ENCODE assay signal across 12 cellular contexts in the genomic region with DNA sequence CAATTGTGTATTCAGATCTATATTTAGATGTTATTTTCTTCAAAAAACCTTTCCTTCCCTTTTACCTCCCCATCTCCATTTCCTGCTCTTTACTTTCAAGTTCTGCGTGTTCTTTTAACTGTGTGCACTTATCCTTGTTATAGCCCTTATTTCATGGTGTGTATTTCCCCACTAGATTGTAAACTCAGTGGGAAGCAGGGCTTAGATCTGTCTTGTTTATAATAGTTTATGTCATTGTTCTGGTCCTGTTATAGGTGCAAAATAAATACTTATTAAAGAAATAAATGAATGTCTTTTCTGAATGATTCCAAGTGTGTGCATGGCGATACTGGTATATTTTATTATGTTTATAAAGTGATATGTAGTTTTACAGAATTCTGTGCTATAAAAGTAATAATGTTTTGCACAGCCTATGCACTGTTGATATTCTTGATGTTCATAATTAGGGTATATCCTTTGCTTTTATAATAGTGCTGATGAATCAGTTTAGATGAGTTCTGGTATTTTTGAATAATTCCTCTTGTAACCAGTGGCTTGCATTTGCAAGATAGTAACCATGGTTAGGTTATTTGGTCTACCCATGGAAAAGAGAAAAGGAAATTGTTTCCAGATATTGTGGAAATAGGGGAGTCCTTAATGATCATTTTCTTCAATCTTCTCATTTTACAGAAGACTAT. TPM values are rescaled to one million over a fixed set of nuclear protein-coding genes. Genes with fewer than 3 reads are reported as not detected.
DNase-seq lines count a peak whose midpoint lies in the region; ATAC-seq and TF ChIP-seq lines count a peak whose summit lies in the region.
"Had no signal": no experiment of that assay in that cellular context is flagged by ENCODE, and none has a peak within 500 bp of the region (broad histone marks: within the 10 kb centered on the region; RNA-seq: fewer than 3 reads in every experiment).

No MANE protein-coding gene starts in this region.

- no peaks in the 10 kb centered on the region for H3K27me3 Mint-ChIP-seq in activated CD4-positive, alpha-beta T cell treated with anti-CD3 and anti-CD28 coated beads for 36 hours
- H3K27me3 Mint-ChIP-seq in HFFc6 (ENCODE audit: insufficient read depth) (0 out of 2 replicates have a peak, but pooled peaks cover 3% of the 10 kb centered on the region), nephron progenitor cell (ENCODE audit: low read depth, poor library complexity) (peaks cover 4% of the 10 kb centered on the region)

- DNase-seq in activated CD4-positive, alpha-beta T cell treated with anti-CD3 and anti-CD28 coated beads for 36 hours = no peak
- no peak for DNase-seq in activated CD4-positive, alpha-beta T cell treated with anti-CD3 and anti-CD28 coated beads, Interleukin-2, amount 50 U/mL, for 48 hours
- DNase-seq in HFFc6 (no peak), mammary epithelial cell (no peak), nephron progenitor cell (no peak), AG20443 (ENCODE audit: low spot score) (no peak), sciatic nerve (ENCODE audit: low spot score) (no peak), OCI-M1 (lab: John Stamatoyannopoulos, UW) (no peak)
- DNase-seq: activated CD4-positive, CD25-positive, alpha-beta regulatory T cell; activated gamma-delta T cell; left ventricle myocardium superior; substantia nigra had no signal

- WGBS in mammary epithelial cell (ENCODE audit: low coverage, missing lambda C conversion rate) = 100% methylated on average over 2 of the region's 2 CpGs

- H3K4me1 ChIP-seq in mammary epithelial cell (ENCODE audit: insufficient read depth, low read length) = peaks cover 53% of the 10 kb centered on the region

- intact Hi-C loops in activated CD4-positive, alpha-beta T cell treated with anti-CD3 and anti-CD28 coated beads for 36 hours (cut with DNase I, micrococcal nuclease) = loop anchor here in 1 of 2 experiments (1.0 kb wide), 1 partner anchor 12 kb away; a partner anchor contains a TSS
- intact Hi-C loops in mammary epithelial cell (cut with micrococcal nuclease) = loop anchor here (1.0 kb wide), 1 partner anchor 12 kb away; a partner anchor contains a TSS
- intact Hi-C loops in sciatic nerve (cut with DNase I) = no loop called here

- no peaks in the 10 kb centered on the region for H4K20me1 ChIP-seq in mammary epithelial cell (ENCODE audit: insufficient read depth, low read length)

- H3K4me2 ChIP-seq in mammary epithelial cell (ENCODE audit: insufficient read depth, low read depth, low read length) = peak overlapping the region; percentile 67

- CTCF ChIA-PET in activated CD4-positive, alpha-beta T cell treated with anti-CD3 and anti-CD28 coated beads for 36 hours (lab: Charles Lee) = interaction anchor here (0.8 to 1.4 kb wide), 4 partner anchors 10 to 73 kb away, joined by 3 to 8 read pairs (median 4); no protein-coding TSS in a partner anchor
- CTCF ChIA-PET in mammary epithelial cell (lab: Charles Lee; ENCODE audit: low non-redundant PET) = no interaction called here

- no peak overlapping the region for H2AFZ ChIP-seq in mammary epithelial cell (ENCODE audit: low read depth, low read length)

- peaks cover 90% of the 10 kb centered on the region for H3K4me1 Mint-ChIP-seq in activated CD4-positive, alpha-beta T cell treated with anti-CD3 and anti-CD28 coated beads for 36 hours
- H3K4me1 Mint-ChIP-seq in HFFc6 (ENCODE audit: low read depth) (peaks cover 87% of the 10 kb centered on the region), nephron progenitor cell (peaks cover 47% of the 10 kb centered on the region)

- peak overlapping the region in 2 of 3 experiments; percentile 9 to 18 for H3K4me3 ChIP-seq in mammary epithelial cell (replicated peaks in 1 of 3; ENCODE audit: insufficient read depth in 1 of 3, low read depth in 2 of 3, low read length in 3 of 3)

- no TSS peak for BruUV-seq in mammary epithelial cell (replicated peaks; lab: Mats Ljungman, UMichigan)

- TF ChIP-seq CTCF in HFFc6 (IDR thresholded peaks at IDR 0.05) = no peak
- no peak for TF ChIP-seq CTCF in mammary epithelial cell (conservative IDR thresholded peaks at IDR 0.05 in 1 of 2, IDR thresholded peaks at IDR 0.05 in 1 of 2; ENCODE audit: extremely low read depth in 1 of 2, insufficient read depth in 1 of 2, low read depth in 1 of 2, low read length in 2 of 2)
- no peak for TF ChIP-seq CTCF in nephron progenitor cell (IDR thresholded peaks at IDR 0.05)

- H3K9ac ChIP-seq in mammary epithelial cell (ENCODE audit: insufficient read depth, low read length) = peak overlapping the region; percentile 89

- peaks cover 93% of the 10 kb centered on the region for H3K79me2 ChIP-seq in mammary epithelial cell (ENCODE audit: insufficient read depth, low read length)

- POLR2A ChIA-PET in activated CD4-positive, alpha-beta T cell treated with anti-CD3 and anti-CD28 coated beads for 36 hours (lab: Charles Lee) = interaction anchor here (1.3 to 1.6 kb wide), 2 partner anchors 8 kb away, joined by 4 to 6 read pairs; no protein-coding TSS in a partner anchor

- dilution Hi-C loops in mammary epithelial cell (cut with HindIII; ENCODE audit: low sequenced_read_pairs) = loop anchor here (5.0 kb wide), 1 partner anchor 99 kb away; no protein-coding TSS in a partner anchor

- H3K36me3 ChIP-seq in mammary epithelial cell (ENCODE audit: insufficient read depth, low read length) = no peaks in the 10 kb centered on the region

- in situ Hi-C loops in mammary epithelial cell (cut with MboI; ENCODE audit: low sequenced_read_pairs in 2 of 2) = no loop called here

- H3K9me3 Mint-ChIP-seq in activated CD4-positive, alpha-beta T cell treated with anti-CD3 and anti-CD28 coated beads for 36 hours (ENCODE audit: low read depth) = peaks cover 5% of the 10 kb centered on the region
- H3K9me3 Mint-ChIP-seq in HFFc6 (no peaks in the 10 kb centered on the region), nephron progenitor cell (peaks cover 6% of the 10 kb centered on the region)

- H3K27ac Mint-ChIP-seq in activated CD4-positive, alpha-beta T cell treated with anti-CD3 and anti-CD28 coated beads for 36 hours = peak overlapping the region; percentile 90
- H3K27ac Mint-ChIP-seq in HFFc6 (peak overlapping the region; percentile 96), nephron progenitor cell (peak overlapping the region; percentile 1)

- H3K27ac ChIP-seq in mammary epithelial cell (ENCODE audit: insufficient read depth, low read depth, low read length) = peak overlapping the region; percentile 100

- H3K36me3 Mint-ChIP-seq in activated CD4-positive, alpha-beta T cell treated with anti-CD3 and anti-CD28 coated beads for 36 hours (ENCODE audit: low read depth) = peaks cover 46% of the 10 kb centered on the region
- H3K36me3 Mint-ChIP-seq in HFFc6 (ENCODE audit: low read depth) = peaks cover 23% of the 10 kb centered on the region
- peaks cover 16% of the 10 kb centered on the region for H3K36me3 Mint-ChIP-seq in nephron progenitor cell (ENCODE audit: low read depth)

- no peaks in the 10 kb centered on the region for H3K9me3 ChIP-seq in mammary epithelial cell (replicated peaks; ENCODE audit: insufficient read depth, low read length)

- H3K27me3 ChIP-seq in mammary epithelial cell (ENCODE audit: insufficient read depth, low read length) = no peaks in the 10 kb centered on the region

- ATAC-seq in activated CD4-positive, alpha-beta T cell treated with anti-CD3 and anti-CD28 coated beads for 36 hours = no peak
- no peak for ATAC-seq in sciatic nerve

- H3K4me3 Mint-ChIP-seq in activated CD4-positive, alpha-beta T cell treated with anti-CD3 and anti-CD28 coated beads for 36 hours = peak overlapping the region; percentile 50
- peak overlapping the region; percentile 76 for H3K4me3 Mint-ChIP-seq in HFFc6
- no peak overlapping the region for H3K4me3 Mint-ChIP-seq in nephron progenitor cell

RNA-seq across cellular contexts. Expression of a gene that starts 12.1 kb away (rescaled TPM):
- 100 to 1,000 TPM; 160 to 205 TPM for total RNA-seq in activated CD4-positive, alpha-beta T cell treated with anti-CD3 and anti-CD28 coated beads for 36 hours
- total RNA-seq in HFFc6 (2021; fragmentation: NEBNext Ultra II Directional; extraction: Animal tissue kit (Norgen Biotek cat#: 25700)) = 100 to 1,000 TPM in 2 of 6 experiments, 10 to 100 TPM in 4; 97.1 to 132 (median 99.7) TPM
- total RNA-seq in mammary epithelial cell (100 to 1,000 TPM; 120 TPM), sciatic nerve (31.8 TPM)
- polyA plus RNA-seq in mammary epithelial cell = 55.2 TPM
- 103 TPM for polyA minus RNA-seq in mammary epithelial cell

Comparison
In these comparisons a context has a peak if more than half of its experiments do, and no peak if none do; other contexts are left out.
1. H3K27ac Mint-ChIP-seq: peak in every context shown above with its lines; median percentile 96 in HFFc6; 90 in activated CD4-positive, alpha-beta T cell treated with anti-CD3 and anti-CD28 coated beads for 36 hours; 1 in nephron progenitor cell.